1 cellular context compared by ENCODE assay signal in the genomic region with DNA sequence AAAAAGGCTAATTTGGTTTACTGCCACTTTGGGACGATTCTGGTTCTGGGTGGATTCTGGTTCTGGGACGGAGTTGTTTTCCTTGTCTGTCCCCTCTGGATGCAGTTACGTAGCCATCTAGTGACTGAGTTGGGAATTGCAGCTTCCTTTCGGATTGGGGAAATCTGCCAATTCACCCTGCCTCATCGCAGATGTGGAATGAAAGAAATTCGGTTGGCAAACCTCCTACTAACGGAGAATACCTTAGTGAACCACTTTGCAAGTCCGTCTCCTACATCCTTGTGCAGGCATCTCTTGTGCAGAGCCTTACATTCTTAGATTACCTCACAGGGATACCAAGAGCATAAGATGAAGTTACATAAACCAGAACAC.
TF ChIP-seq lines count a peak whose summit lies in the region.

No MANE protein-coding gene starts in this region.

TF ChIP-seq in HepG2, 621 proteins besides CTCF, POLR2A, EP300 and RAD21 (continued from another document):
- TF ChIP-seq, protein P1, sequence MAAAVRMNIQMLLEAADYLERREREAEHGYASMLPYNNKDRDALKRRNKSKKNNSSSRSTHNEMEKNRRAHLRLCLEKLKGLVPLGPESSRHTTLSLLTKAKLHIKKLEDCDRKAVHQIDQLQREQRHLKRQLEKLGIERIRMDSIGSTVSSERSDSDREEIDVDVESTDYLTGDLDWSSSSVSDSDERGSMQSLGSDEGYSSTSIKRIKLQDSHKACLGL (CRISPR knock-in tag; IDR thresholded peaks at IDR 0.05): no peak
- TF ChIP-seq TP53 (CRISPR knock-in tag; conservative IDR thresholded peaks at IDR 0.05): 0 out of 2 replicates have a peak, but pooled peaks have one; percentile 21
- TF ChIP-seq IRF2 (CRISPR knock-in tag; IDR thresholded peaks at IDR 0.05): peak; percentile 17; the same call in 1 of the 2 replicates
- no peak for TF ChIP-seq KAT8 (CRISPR knock-in tag; IDR thresholded peaks at IDR 0.05)
- no peak for TF ChIP-seq CAMTA2 (CRISPR knock-in tag; IDR thresholded peaks at IDR 0.05; ENCODE audit: borderline replicate concordance)
- no peak for TF ChIP-seq ZNF891 (CRISPR knock-in tag; IDR thresholded peaks at IDR 0.05)
- TF ChIP-seq MED1 (CRISPR knock-in tag; IDR thresholded peaks at IDR 0.05): no peak
- no peak for TF ChIP-seq TBL1XR1 (IDR thresholded peaks at IDR 0.05; ENCODE audit: borderline replicate concordance, low read length, partially characterized antibody)
- no peak for TF ChIP-seq AKAP8 (CRISPR knock-in tag; IDR thresholded peaks at IDR 0.05)
